In the genomic region with DNA sequence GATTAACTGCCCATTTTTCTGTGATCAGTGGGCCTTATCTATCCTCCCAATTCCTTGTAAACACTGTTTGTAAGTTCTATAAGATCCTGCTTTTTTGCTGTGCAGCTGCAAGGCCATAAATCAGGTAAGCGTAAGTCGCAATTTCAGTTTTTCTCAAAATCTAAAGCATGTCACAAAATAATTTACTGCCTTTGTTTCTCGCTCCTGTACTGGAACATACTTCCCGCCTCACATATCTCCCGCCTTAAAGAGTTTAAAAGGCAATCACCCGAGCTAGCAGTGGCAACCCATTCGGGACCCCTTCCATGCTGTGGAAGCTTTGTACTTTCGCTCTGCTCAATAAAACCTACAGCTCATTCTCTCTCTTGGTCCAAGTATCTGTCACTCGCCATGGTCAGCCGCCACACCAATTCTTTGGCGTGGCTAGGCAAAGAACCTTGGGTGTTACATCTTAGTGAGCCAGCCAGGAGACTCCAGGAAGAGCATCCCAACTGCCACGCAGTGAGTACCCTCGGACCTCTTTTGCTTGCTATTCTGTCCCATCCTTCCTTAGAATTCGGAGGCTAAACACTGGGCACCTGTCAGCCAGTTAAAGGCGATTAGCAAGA, we compare ENCODE assay signal across 1 cellular context.
TF ChIP-seq lines count a peak whose summit lies in the region.

No MANE protein-coding gene starts in this region.

TF ChIP-seq in IMR-90, 13 proteins besides CTCF, POLR2A, EP300 and RAD21:
- TF ChIP-seq, protein P1, sequence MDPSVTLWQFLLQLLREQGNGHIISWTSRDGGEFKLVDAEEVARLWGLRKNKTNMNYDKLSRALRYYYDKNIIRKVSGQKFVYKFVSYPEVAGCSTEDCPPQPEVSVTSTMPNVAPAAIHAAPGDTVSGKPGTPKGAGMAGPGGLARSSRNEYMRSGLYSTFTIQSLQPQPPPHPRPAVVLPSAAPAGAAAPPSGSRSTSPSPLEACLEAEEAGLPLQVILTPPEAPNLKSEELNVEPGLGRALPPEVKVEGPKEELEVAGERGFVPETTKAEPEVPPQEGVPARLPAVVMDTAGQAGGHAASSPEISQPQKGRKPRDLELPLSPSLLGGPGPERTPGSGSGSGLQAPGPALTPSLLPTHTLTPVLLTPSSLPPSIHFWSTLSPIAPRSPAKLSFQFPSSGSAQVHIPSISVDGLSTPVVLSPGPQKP (IDR thresholded peaks at IDR 0.05; ENCODE audit: borderline replicate concordance, low read depth, low read length) = no peak
- TF ChIP-seq SMC3 (IDR thresholded peaks at IDR 0.05; ENCODE audit: low read depth, low read length) (no peak), CHD1 (IDR thresholded peaks at IDR 0.05; ENCODE audit: low read depth, low read length) (no peak), CEBPB (IDR thresholded peaks at IDR 0.05; ENCODE audit: low read depth, low read length) (no peak)
- TF ChIP-seq, protein P2, sequence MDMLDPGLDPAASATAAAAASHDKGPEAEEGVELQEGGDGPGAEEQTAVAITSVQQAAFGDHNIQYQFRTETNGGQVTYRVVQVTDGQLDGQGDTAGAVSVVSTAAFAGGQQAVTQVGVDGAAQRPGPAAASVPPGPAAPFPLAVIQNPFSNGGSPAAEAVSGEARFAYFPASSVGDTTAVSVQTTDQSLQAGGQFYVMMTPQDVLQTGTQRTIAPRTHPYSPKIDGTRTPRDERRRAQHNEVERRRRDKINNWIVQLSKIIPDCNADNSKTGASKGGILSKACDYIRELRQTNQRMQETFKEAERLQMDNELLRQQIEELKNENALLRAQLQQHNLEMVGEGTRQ (IDR thresholded peaks at IDR 0.05; ENCODE audit: low read depth, low read length) = no peak
